11 cellular contexts compared by ENCODE assay signal in the genomic region with DNA sequence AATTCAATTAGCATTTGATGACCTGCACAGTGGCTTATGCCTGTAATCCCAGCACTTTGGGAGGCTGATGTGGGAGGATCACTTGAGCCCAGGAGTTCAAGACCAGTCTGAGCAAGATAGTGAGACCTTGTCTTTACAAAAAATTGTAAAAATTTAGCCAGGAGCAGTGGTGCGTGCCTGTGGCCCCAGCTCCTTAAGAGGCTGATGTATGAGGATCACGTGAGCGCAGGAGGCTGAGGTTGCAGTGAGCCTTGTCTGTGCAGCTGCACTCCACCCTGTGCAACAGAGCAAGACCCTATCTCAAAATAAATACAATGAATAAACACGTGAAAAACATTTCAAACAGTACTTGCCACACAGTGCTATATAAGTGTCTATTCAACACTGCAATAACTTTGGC. TPM values are rescaled to one million over a fixed set of nuclear protein-coding genes. Genes with fewer than 3 reads are reported as not detected.
A peak's percentile ranks its signal among the peaks of the same experiment; 100 is the strongest.
DNase-seq lines count a peak whose midpoint lies in the region; ATAC-seq and TF ChIP-seq lines count a peak whose summit lies in the region.
"Had no signal": no experiment of that assay in that cellular context is flagged by ENCODE, and none has a peak within 500 bp of the region (broad histone marks: within the 10 kb centered on the region; RNA-seq: fewer than 3 reads in every experiment).

No MANE protein-coding gene starts in this region.

- WGBS in H9 (ENCODE audit: extremely low coverage, insufficient read length, low lambda C conversion rate) = no CpG with 5 or more reads among the region's 4 CpGs

- H3K27ac Mint-ChIP-seq in osteocyte (ENCODE audit: unreplicated experiment) = peak overlapping the region; percentile 12
- H3K27ac Mint-ChIP-seq in H9 = no peak overlapping the region

- H3K36me3 ChIP-seq in KMS-11 (ENCODE audit: insufficient read depth) = no peaks in the 10 kb centered on the region

- H3K4me3 Mint-ChIP-seq in osteocyte (ENCODE audit: unreplicated experiment) = peak overlapping the region; percentile 1
- no peak overlapping the region for H3K4me3 Mint-ChIP-seq in H9

- H3K4me3 ChIP-seq in KMS-11 (IDR thresholded peaks at IDR 0.05; ENCODE audit: insufficient read depth, low read depth, low read length) = no peak overlapping the region
- H3K4me3 ChIP-seq: dorsolateral prefrontal cortex had no signal

- H2AFZ ChIP-seq in KMS-11 (ENCODE audit: low read depth) (no peak overlapping the region), H9 (ENCODE audit: low read length) (no peak overlapping the region)

- no peak overlapping the region for H4K91ac ChIP-seq in H9 (ENCODE audit: insufficient read length, low read depth, low read length)

- DNase-seq in osteocyte (ENCODE audit: extremely low spot score, unreplicated experiment) (no peak), cerebellar cortex (ENCODE audit: low spot score) (no peak), NCI-H1105 treated with DMSO at 0.1 percent for 48 hours (lab: John Stamatoyannopoulos, UW) (no peak), H9 (no peak)
- DNase-seq: dorsolateral prefrontal cortex, NCI-H187, T-helper 2 cell had no signal

- no peaks in the 10 kb centered on the region for H3K9me3 Mint-ChIP-seq in osteocyte (ENCODE audit: unreplicated experiment)
- no peaks in the 10 kb centered on the region for H3K9me3 Mint-ChIP-seq in H9

- H2BK120ac ChIP-seq in H9 (ENCODE audit: low read depth, low read length, poor library complexity, severe bottlenecking) = no peak overlapping the region

- no peak overlapping the region for H2BK5ac ChIP-seq in H9 (ENCODE audit: insufficient read length, low read length)

- no peak overlapping the region for H3K27ac ChIP-seq in KMS-11
- no peak overlapping the region for H3K27ac ChIP-seq in H9 (ENCODE audit: insufficient read length, low read depth, low read length)

- H3K4me1 ChIP-seq in KMS-11 (ENCODE audit: low read depth, poor library complexity, severe bottlenecking) = peaks cover 61% of the 10 kb centered on the region
- no peaks in the 10 kb centered on the region; the same call in 1 of the 2 replicates for H3K4me1 ChIP-seq in H9 (ENCODE audit: insufficient read depth, low read length)

- H3K79me1 ChIP-seq in H9 (ENCODE audit: insufficient read depth, low read depth, low read length, poor library complexity, severe bottlenecking) = no peaks in the 10 kb centered on the region

- H3K23me2 ChIP-seq in H9 (ENCODE audit: insufficient read length, low read depth, low read length, poor library complexity, severe bottlenecking) = peaks cover 16% of the 10 kb centered on the region

- no peak for TF ChIP-seq CTCF in KMS-11 (conservative IDR thresholded peaks at IDR 0.05; ENCODE audit: low read depth, low read length)
- TF ChIP-seq CTCF in osteocyte (IDR thresholded peaks at IDR 0.05) = no peak
- TF ChIP-seq CTCF in H9 (conservative IDR thresholded peaks at IDR 0.05) = no peak

- no peak overlapping the region for H3K56ac ChIP-seq in H9 (ENCODE audit: insufficient read length, low read depth, low read length)

- no peaks in the 10 kb centered on the region for H3K27me3 Mint-ChIP-seq in osteocyte (ENCODE audit: unreplicated experiment)
- H3K27me3 Mint-ChIP-seq in H9 (ENCODE audit: low read depth) = peaks cover 4% of the 10 kb centered on the region

- H3K36me3 Mint-ChIP-seq in osteocyte (ENCODE audit: unreplicated experiment) = peaks cover 10% of the 10 kb centered on the region
- H3K36me3 Mint-ChIP-seq in H9 (ENCODE audit: insufficient read depth in 1 of 3, low read depth in 3 of 3) = no peaks in the 10 kb centered on the region

- H3T11ph ChIP-seq in H9 (ENCODE audit: low read length) = no peak overlapping the region

- H2BK15ac ChIP-seq in H9 (ENCODE audit: low read depth, low read length) = no peak overlapping the region

- no peak overlapping the region for H2AK5ac ChIP-seq in H9 (ENCODE audit: insufficient read length, low read length)

- H3K9ac ChIP-seq in KMS-11 = no peak overlapping the region
- no peak overlapping the region for H3K9ac ChIP-seq in H9 (ENCODE audit: extremely low read depth, insufficient read length, low read length)

- no peaks in the 10 kb centered on the region for H3K9me3 ChIP-seq in H9 (ENCODE audit: control insufficient read depth, low read depth, low read length)

- peak overlapping the region; percentile 2; the same call in 1 of the 2 replicates for H3K4me2 ChIP-seq in KMS-11
- no peak overlapping the region for H3K4me2 ChIP-seq in H9 (ENCODE audit: insufficient read depth, insufficient read length, low read length)

- H3K4ac ChIP-seq in H9 (ENCODE audit: low read depth, low read length) = no peak overlapping the region

- H4K5ac ChIP-seq in H9 (ENCODE audit: insufficient read length, low read depth, low read length) = no peak overlapping the region

- H3K4me1 Mint-ChIP-seq in osteocyte (ENCODE audit: unreplicated experiment) (peaks cover 62% of the 10 kb centered on the region), H9 (peaks cover 17 to 22% of the 10 kb centered on the region in 2 experiments)

- ATAC-seq in GM18868 (IDR thresholded peaks at IDR 0.05; ENCODE audit: unreplicated experiment) (peak; percentile 78), HG02623 (IDR thresholded peaks at IDR 0.05; ENCODE audit: unreplicated experiment) (peak; percentile 50), HG03280 (IDR thresholded peaks at IDR 0.05; ENCODE audit: unreplicated experiment) (no peak)

- H4K8ac ChIP-seq in H9 (replicated peaks; ENCODE audit: insufficient read length, low read depth, low read length) = no peak overlapping the region

- no peak overlapping the region for H2BK12ac ChIP-seq in H9 (ENCODE audit: insufficient read length, low read depth, low read length)

- H4K20me1 ChIP-seq in KMS-11 (ENCODE audit: insufficient read depth) (no peaks in the 10 kb centered on the region), H9 (ENCODE audit: control insufficient read depth, insufficient read depth, insufficient read length) (no peaks in the 10 kb centered on the region)

- H3K14ac ChIP-seq in H9 (ENCODE audit: insufficient read depth, low read length) = no peak overlapping the region

- H3K23ac ChIP-seq in H9 (ENCODE audit: insufficient read length, low read depth, low read length) = no peak overlapping the region

- H3K27me3 ChIP-seq in KMS-11 (ENCODE audit: insufficient read depth, low read depth) = no peaks in the 10 kb centered on the region
- no peaks in the 10 kb centered on the region; the same call in 1 of the 2 replicates for H3K27me3 ChIP-seq in H9 (ENCODE audit: insufficient read depth, low read length)
- H3K27me3 ChIP-seq: dorsolateral prefrontal cortex had no signal

- H3K18ac ChIP-seq in H9 (ENCODE audit: insufficient read length, low read depth, low read length) = no peak overlapping the region

- H3K79me2 ChIP-seq in KMS-11 (ENCODE audit: insufficient read depth, low read depth) (peaks cover 80% of the 10 kb centered on the region), H9 (ENCODE audit: insufficient read depth, low read length) (no peaks in the 10 kb centered on the region)

- no peak overlapping the region for H2BK20ac ChIP-seq in H9 (ENCODE audit: low read depth, low read length, poor library complexity, severe bottlenecking)

RNA-seq across cellular contexts. Expression of a gene that starts 4.2 kb away (rescaled TPM):
- total RNA-seq in osteocyte (49.5 and 51.1 TPM in 2 replicates), H9 (2021) (16.2 and 16.6 TPM in 2 replicates)
